16 cellular contexts compared by ENCODE assay signal in the genomic region with DNA sequence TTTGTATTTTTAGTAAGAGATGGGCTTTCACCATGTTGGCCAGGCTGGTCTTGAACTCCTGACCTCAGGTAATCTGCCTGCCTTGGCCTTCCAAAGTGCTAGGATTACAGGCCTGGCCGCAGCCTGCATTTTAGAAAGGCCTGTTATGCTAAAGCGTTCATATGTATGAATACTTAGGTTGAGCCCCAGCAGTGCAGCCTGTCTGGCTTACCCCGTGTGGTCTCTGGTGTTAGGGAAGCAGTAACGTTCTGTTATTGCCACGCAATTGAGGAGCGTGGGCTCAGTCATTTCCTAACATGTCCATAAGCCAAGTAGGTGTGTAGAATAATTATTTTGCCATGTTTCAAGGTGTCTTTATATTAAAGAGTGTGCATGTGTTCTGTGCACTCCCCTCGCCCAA. TPM values are rescaled to one million over a fixed set of nuclear protein-coding genes. Genes with fewer than 3 reads are reported as not detected.
DNase-seq lines count a peak whose midpoint lies in the region; ATAC-seq, FAIRE-seq and TF ChIP-seq lines count a peak whose summit lies in the region.
"Had no signal": no experiment of that assay in that cellular context is flagged by ENCODE, and none has a peak within 500 bp of the region (broad histone marks: within the 10 kb centered on the region; RNA-seq: fewer than 3 reads in every experiment).

No MANE protein-coding gene starts in this region.

- TF ChIP-seq RAD21 in IMR-90 (IDR thresholded peaks at IDR 0.05; ENCODE audit: low read length) (no peak), GM12878 (IDR thresholded peaks at IDR 0.05; ENCODE audit: insufficient read depth, low read depth, low read length) (no peak)

- SMC1A ChIA-PET in GM12878 (lab: Charles Lee; ENCODE audit: uncharacterized antibody, unreplicated experiment): interaction anchor here (1.1 to 1.5 kb wide), 2 partner anchors 12 to 26 kb away, joined by 3 read pairs; no protein-coding TSS in a partner anchor

- peak overlapping the region; percentile 53 for H2BK120ac ChIP-seq in IMR-90 (ENCODE audit: low read depth, low read length)

- H2AK5ac ChIP-seq in IMR-90 (ENCODE audit: low read depth, low read length): peak overlapping the region; percentile 51

- CTCF ChIA-PET in IMR-90 (lab: Yijun Ruan, JAX) (interaction anchor here (1.0 kb wide), 1 partner anchor 105 kb away, joined by 3 read pairs; no protein-coding TSS in a partner anchor), GM12878 (lab: Yijun Ruan, JAX) (interaction anchor here (0.6 to 1.0 kb wide), 2 partner anchors 10 to 200 kb away, joined by 4 read pairs; no protein-coding TSS in a partner anchor)

- no peaks in the 10 kb centered on the region for H3K9me3 ChIP-seq in IMR-90 (ENCODE audit: control insufficient read depth, insufficient read depth, low read length)
- H3K9me3 ChIP-seq in GM12878 (replicated peaks; ENCODE audit: control insufficient read depth, insufficient read depth, low read length): no peaks in the 10 kb centered on the region

- TF ChIP-seq EP300 in GM12878 (IDR thresholded peaks at IDR 0.05; ENCODE audit: borderline replicate concordance in 1 of 2, control insufficient read depth in 1 of 2, low read depth in 2 of 2, low read length in 2 of 2): no peak

- H3K9me3 Mint-ChIP-seq in stimulated activated memory B cell treated with anti-CD40 and anti-IgM and Interleukin-4, amounts not matched to agents 10 μg/mL and 1 μg/mL and 100 μg/mL, for 72 hours: no peaks in the 10 kb centered on the region
- no peaks in the 10 kb centered on the region for H3K9me3 Mint-ChIP-seq in glutamatergic neuron (ENCODE audit: unreplicated experiment)
- H3K9me3 Mint-ChIP-seq: activated B cell treated with CpG ODN at 0.5 μM for 24 hours; CD8-positive, alpha-beta memory T cell had no signal

- TF ChIP-seq POLR2A in IMR-90 (IDR thresholded peaks at IDR 0.05; ENCODE audit: low read depth, low read length): no peak
- no peak for TF ChIP-seq POLR2A in GM12878 (IDR thresholded peaks at IDR 0.05; ENCODE audit: low read depth, low read length)
- TF ChIP-seq POLR2A in GM12891 (IDR thresholded peaks at IDR 0.05; ENCODE audit: low read depth, low read length): no peak

- POLR2A ChIA-PET in IMR-90 (lab: Charles Lee; ENCODE audit: unreplicated experiment): no interaction called here
- POLR2A ChIA-PET in GM12878 (lab: Charles Lee): no interaction called here

- H4K91ac ChIP-seq in IMR-90 (ENCODE audit: insufficient read depth, low read depth, low read length): peak overlapping the region; percentile 53

- peaks cover 37% of the 10 kb centered on the region for H3K9me1 ChIP-seq in IMR-90 (ENCODE audit: insufficient read depth, low read length)

- H3K79me1 ChIP-seq in IMR-90 (ENCODE audit: low read depth in 1 of 2, low read length in 2 of 2): peaks cover 16 to 92% of the 10 kb centered on the region in 2 experiments

- H3K23ac ChIP-seq in IMR-90 (ENCODE audit: low read depth, low read length): peak overlapping the region; percentile 84; the same call in 1 of the 2 replicates

- TF ChIP-seq CTCF in IMR-90 (conservative IDR thresholded peaks at IDR 0.05; ENCODE audit: low read depth, low read length) (no peak), GM12878 (IDR thresholded peaks at IDR 0.05 in 2 of 3, conservative IDR thresholded peaks at IDR 0.05 in 1 of 3; ENCODE audit: control insufficient read depth in 2 of 3, extremely low read depth in 1 of 3, insufficient read depth in 1 of 3, low read depth in 3 of 3, low read length in 3 of 3) (no peak), glutamatergic neuron (IDR thresholded peaks at IDR 0.05; ENCODE audit: partially characterized antibody, unreplicated experiment) (no peak)

- ATAC-seq in IMR-90 (ENCODE audit: low read depth) (no peak; the same call in 1 of the 2 replicates), GM12878 (no peak), HG03354 (IDR thresholded peaks at IDR 0.05; ENCODE audit: poor library complexity, severe bottlenecking, unreplicated experiment) (no peak), HG03439 (IDR thresholded peaks at IDR 0.05; ENCODE audit: unreplicated experiment) (no peak)
- ATAC-seq in stimulated activated memory B cell treated with anti-CD40 and anti-IgM and Interleukin-4, amounts not matched to agents 10 μg/mL and 1 μg/mL and 100 μg/mL, for 72 hours: no peak

- H3K4me3 Mint-ChIP-seq in stimulated activated memory B cell treated with anti-CD40 and anti-IgM and Interleukin-4, amounts not matched to agents 10 μg/mL and 1 μg/mL and 100 μg/mL, for 72 hours: no peak overlapping the region
- no peak overlapping the region for H3K4me3 Mint-ChIP-seq in glutamatergic neuron (ENCODE audit: unreplicated experiment)
- H3K4me3 Mint-ChIP-seq: activated B cell treated with CpG ODN at 0.5 μM for 24 hours had no signal

- H3K14ac ChIP-seq in IMR-90 (replicated peaks; ENCODE audit: low read depth, low read length): peak overlapping the region; percentile 82

- H3K4me1 Mint-ChIP-seq in stimulated activated memory B cell treated with anti-CD40 and anti-IgM and Interleukin-4, amounts not matched to agents 10 μg/mL and 1 μg/mL and 100 μg/mL, for 72 hours: peaks cover 92% of the 10 kb centered on the region
- H3K4me1 Mint-ChIP-seq in glutamatergic neuron (ENCODE audit: low read depth, unreplicated experiment): peaks cover 46% of the 10 kb centered on the region

- dilution Hi-C loops in IMR-90 (cut with HindIII; ENCODE audit: low sequenced_read_pairs, unreplicated experiment): no loop called here

- H2AK9ac ChIP-seq in IMR-90 (replicated peaks; ENCODE audit: low read depth, low read length, poor library complexity): no peak overlapping the region

- H3K4me3 ChIP-seq in IMR-90 (ENCODE audit: insufficient read depth, low read depth, low read length): no peak overlapping the region
- H3K4me3 ChIP-seq in GM12878: no peak overlapping the region

- H3K4ac ChIP-seq in IMR-90 (ENCODE audit: low read depth, low read length): peak overlapping the region; percentile 82

- H3K4me2 ChIP-seq in IMR-90 (ENCODE audit: low read depth, low read length) (peak overlapping the region; percentile 56), GM12878 (ENCODE audit: control insufficient read depth, insufficient read depth) (no peak overlapping the region)

- RAD21 ChIA-PET in GM12878 (lab: Charles Lee; ENCODE audit: unreplicated experiment): no interaction called here

- 0 out of 4 replicates have a peak overlapping the region, but pooled peaks of 1 of the 2 experiments have one; percentile 27 for H4K8ac ChIP-seq in IMR-90 (ENCODE audit: low read depth in 2 of 2, low read length in 2 of 2)

- H3K27me3 ChIP-seq in IMR-90 (ENCODE audit: control insufficient read depth, insufficient read depth, low read length): no peaks in the 10 kb centered on the region
- H3K27me3 ChIP-seq in GM12878 (replicated peaks in 1 of 2; ENCODE audit: control insufficient read depth in 2 of 2, insufficient read depth in 2 of 2, low read length in 1 of 2): no peaks in the 10 kb centered on the region
- H3K27me3 ChIP-seq in layer of hippocampus (ENCODE audit: control insufficient read depth, insufficient read depth, low read length): no peaks in the 10 kb centered on the region

- H4K20me1 ChIP-seq in IMR-90 (ENCODE audit: insufficient read depth, low read length) (peaks cover 100% of the 10 kb centered on the region), GM12878 (ENCODE audit: control insufficient read depth, insufficient read depth) (peaks cover 32% of the 10 kb centered on the region)

- H3K27ac ChIP-seq in IMR-90 (ENCODE audit: insufficient read depth, low read length): peak overlapping the region; percentile 50; the same call in 1 of the 2 replicates
- no peak overlapping the region for H3K27ac ChIP-seq in GM12878 (ENCODE audit: control insufficient read depth, insufficient read depth)
- peak overlapping the region; percentile 3 for H3K27ac ChIP-seq in layer of hippocampus (ENCODE audit: low read depth, low read length)
- H3K27ac ChIP-seq: HL-60 had no signal

- FAIRE-seq in GM12878 (lab: Jason Lieb, UNC): no peak
- no peak for FAIRE-seq in GM12891 (lab: Jason Lieb, UNC)
- FAIRE-seq: bronchial epithelial cell, islet of Langerhans had no signal

- H3K36me3 ChIP-seq in IMR-90 (ENCODE audit: control insufficient read depth, insufficient read depth, low read length): peaks cover 22% of the 10 kb centered on the region
- peaks cover 17 to 59% of the 10 kb centered on the region in 2 experiments for H3K36me3 ChIP-seq in GM12878 (ENCODE audit: control insufficient read depth in 2 of 2, insufficient read depth in 2 of 2, low read length in 1 of 2)

- H2BK5ac ChIP-seq in IMR-90 (ENCODE audit: low read depth, low read length, poor library complexity, severe bottlenecking): peak overlapping the region; percentile 86

- H3K79me2 ChIP-seq in GM12878 (ENCODE audit: control insufficient read depth, insufficient read depth, low read length): peaks cover 92% of the 10 kb centered on the region

- H2AFZ ChIP-seq in IMR-90 (replicated peaks; ENCODE audit: low read length, poor library complexity): no peak overlapping the region
- no peak overlapping the region for H2AFZ ChIP-seq in GM12878 (ENCODE audit: control insufficient read depth, low read depth, low read length)

- DNase-seq in IMR-90 (no peak), GM12878 (ENCODE audit: low read depth, low spot score) (no peak), glutamatergic neuron (no peak), GM12891 (ENCODE audit: insufficient read length, low spot score) (no peak)
- DNase-seq: activated B cell treated with CpG ODN at 0.5 μM for 24 hours; CD8-positive, alpha-beta memory T cell; MV-4-11; NCI-H510A; SHP77 treated with DMSO at 0.1 percent for 48 hours had no signal

- no peak overlapping the region for H3K56ac ChIP-seq in IMR-90 (ENCODE audit: extremely low read depth, insufficient read depth, low read length)

- 0 out of 2 replicates have a peak overlapping the region, but pooled peaks have one; percentile 22 for H2BK20ac ChIP-seq in IMR-90 (ENCODE audit: low read depth, low read length)

- no TSS peak for BruUV-seq in IMR-90 (replicated peaks; lab: Mats Ljungman, UMichigan)
- BruUV-seq in GM12878 (replicated peaks; lab: Mats Ljungman, UMichigan): no TSS peak

- H3K4me1 ChIP-seq in IMR-90 (ENCODE audit: control insufficient read depth, insufficient read depth, low read length) (peaks cover 31% of the 10 kb centered on the region), GM12878 (ENCODE audit: control insufficient read depth, insufficient read depth, low read length) (peaks cover 9% of the 10 kb centered on the region)

- H3K36me3 Mint-ChIP-seq in stimulated activated memory B cell treated with anti-CD40 and anti-IgM and Interleukin-4, amounts not matched to agents 10 μg/mL and 1 μg/mL and 100 μg/mL, for 72 hours: peaks cover 56% of the 10 kb centered on the region
- H3K36me3 Mint-ChIP-seq in glutamatergic neuron (ENCODE audit: unreplicated experiment): no peaks in the 10 kb centered on the region

- 58% methylated on average over 2 of the region's 7 CpGs; no CpG with 5 or more reads in 1 of the 2 experiments for WGBS in IMR-90 (ENCODE audit: extremely low coverage in 2 of 2, insufficient read length in 1 of 2), 2 experiments
- WGBS in GM12878 (ENCODE audit: insufficient coverage, insufficient replicate concordance, low lambda C conversion rate, missing lambda C conversion rate): 85% methylated on average over 7 of the region's 7 CpGs

- H3K9ac ChIP-seq in IMR-90 (ENCODE audit: low read depth, low read length) (peak overlapping the region; percentile 36), GM12878 (ENCODE audit: control insufficient read depth, insufficient read depth, low read length) (no peak overlapping the region)

- in situ Hi-C loops in IMR-90 (cut with MboI; ENCODE audit: low sequenced_read_pairs) (no loop called here), GM12878 (cut with MboI) (no loop called here)

- H4K5ac ChIP-seq in IMR-90 (ENCODE audit: low read depth, low read length): peak overlapping the region; percentile 3; the same call in 1 of the 2 replicates

- H2BK15ac ChIP-seq in IMR-90 (ENCODE audit: low read depth, low read length): peak overlapping the region; percentile 35; the same call in 1 of the 3 replicates

- H3K27me3 Mint-ChIP-seq in stimulated activated memory B cell treated with anti-CD40 and anti-IgM and Interleukin-4, amounts not matched to agents 10 μg/mL and 1 μg/mL and 100 μg/mL, for 72 hours: no peaks in the 10 kb centered on the region
- H3K27me3 Mint-ChIP-seq in glutamatergic neuron (ENCODE audit: unreplicated experiment): peaks cover 2% of the 10 kb centered on the region
- H3K27me3 Mint-ChIP-seq: activated B cell treated with CpG ODN at 0.5 μM for 24 hours; CD8-positive, alpha-beta memory T cell had no signal

- H3K27ac Mint-ChIP-seq in stimulated activated memory B cell treated with anti-CD40 and anti-IgM and Interleukin-4, amounts not matched to agents 10 μg/mL and 1 μg/mL and 100 μg/mL, for 72 hours: peak overlapping the region; percentile 72
- H3K27ac Mint-ChIP-seq in glutamatergic neuron (ENCODE audit: unreplicated experiment): no peak overlapping the region
- H3K27ac Mint-ChIP-seq: activated B cell treated with CpG ODN at 0.5 μM for 24 hours had no signal

- peak overlapping the region; percentile 42; the same call in 1 of the 2 replicates for H3K18ac ChIP-seq in IMR-90 (ENCODE audit: low read depth, low read length)

- intact Hi-C loops in IMR-90 (cut with micrococcal nuclease): loop anchor here (5.0 kb wide), 1 partner anchor 48 kb away; no protein-coding TSS in a partner anchor
- intact Hi-C loops in GM12878 (cut with micrococcal nuclease; ENCODE audit: unreplicated experiment): no loop called here

RNA-seq across cellular contexts. Expression of gene HNRNPM, which starts 14.3 kb away (rescaled TPM):
- total RNA-seq in IMR-90 (2012; rRNA removed): 75.6 and 90.5 TPM in 2 replicates
- 197 and 249 TPM in 2 replicates for polyA plus RNA-seq in IMR-90 (2012; rRNA removed)
- 223 and 344 TPM in 2 replicates for polyA plus RNA-seq in IMR-90 (2012; cell fraction: cytosol; rRNA removed)
- 124 and 380 TPM in 2 replicates for polyA plus RNA-seq in IMR-90 (2012; cell fraction: nucleus; rRNA removed; ENCODE audit: low replicate concordance)
- total RNA-seq in GM12878 (2013; cell fraction: nucleolus; rRNA removed): 182 and 185 TPM in 2 replicates
- total RNA-seq in GM12878 (2014; rRNA removed): 127 and 175 TPM in 2 replicates
- total RNA-seq in GM12878 (2014; rRNA removed; fragmentation: Illumina TruSeq; extraction: Trizol): 146 and 155 TPM in 2 replicates
- total RNA-seq in GM12878 (2021): 314 and 339 TPM in 2 replicates
- polyA plus RNA-seq in GM12878 (2011; ENCODE audit: low read depth): 138 TPM
- polyA plus RNA-seq in GM12878 (2011; rRNA removed): 131 and 134 TPM in 2 replicates
- polyA plus RNA-seq in GM12878 (2011; cell fraction: cytosol; rRNA removed): 149 and 253 TPM in 2 replicates
- 161 and 230 TPM in 2 replicates for polyA plus RNA-seq in GM12878 (2011; cell fraction: nucleus; rRNA removed)
- polyA plus RNA-seq in GM12878 (2012): 155 and 193 TPM in 2 replicates
- 233 and 245 TPM in 2 replicates for polyA plus RNA-seq in GM12878 (2014; fragmentation: Illumina TruSeq; extraction: Trizol)
- 10 to 100 TPM; 14.3 to 35.9 TPM for polyA plus RNA-seq in GM12878 (2014; fragmentation: Nextera tagmentation; extraction: Ambion mirVana)
- polyA plus RNA-seq in GM12878 (2014; rRNA removed): 220 and 260 TPM in 2 replicates
- polyA plus RNA-seq in GM12878 (2016; fragmentation: Nextera tagmentation; extraction: Ambion mirVana): 100 to 1,000 TPM; 374 to 415 TPM
- polyA minus RNA-seq in GM12878 (2011; rRNA and poly(A)+ RNA removed): 98.7 and 117 TPM in 2 replicates
- polyA minus RNA-seq in GM12878 (2011; cell fraction: cytosol; rRNA and poly(A)+ RNA removed): 77.2 and 93.8 TPM in 2 replicates
- polyA minus RNA-seq in GM12878 (2011; cell fraction: nucleus; rRNA and poly(A)+ RNA removed): 66.1 and 115 TPM in 2 replicates
- total RNA-seq in glutamatergic neuron (ENCODE audit: unreplicated experiment): 184 TPM
- polyA plus RNA-seq in GM12891 (2012; ENCODE audit: low read depth, missing spikeins): 210 TPM

RNA-seq across cellular contexts. Expression of gene PRAM1, which starts 43.3 kb away (rescaled TPM):
- total RNA-seq in IMR-90 (2012; rRNA removed): not detected in 2 replicates
- 0.09 TPM in 2 replicates for polyA plus RNA-seq in IMR-90 (2012; rRNA removed)
- polyA plus RNA-seq in IMR-90 (2012; cell fraction: cytosol; rRNA removed): 0.02 TPM in 1 of 2 replicates, not detected in the other
- 0.66 and 0.70 TPM in 2 replicates for polyA plus RNA-seq in IMR-90 (2012; cell fraction: nucleus; rRNA removed; ENCODE audit: low replicate concordance)
- 1.1 and 1.6 TPM in 2 replicates for total RNA-seq in GM12878 (2013; cell fraction: nucleolus; rRNA removed)
- total RNA-seq in GM12878 (2014; rRNA removed): not detected in 2 replicates
- total RNA-seq in GM12878 (2014; rRNA removed; fragmentation: Illumina TruSeq; extraction: Trizol): not detected in 2 replicates
- total RNA-seq in GM12878 (2021): 0.08 TPM in 1 of 2 replicates, not detected in the other
- polyA plus RNA-seq in GM12878 (2011; ENCODE audit: low read depth): not detected
- polyA plus RNA-seq in GM12878 (2011; rRNA removed): not detected in 2 replicates
- polyA plus RNA-seq in GM12878 (2011; cell fraction: cytosol; rRNA removed): not detected in 2 replicates
- polyA plus RNA-seq in GM12878 (2011; cell fraction: nucleus; rRNA removed): 0.18 and 0.30 TPM in 2 replicates
- polyA plus RNA-seq in GM12878 (2012): 0.10 and 0.24 TPM in 2 replicates
- 0.03 TPM in 1 of 2 replicates, not detected in the other for polyA plus RNA-seq in GM12878 (2014; fragmentation: Illumina TruSeq; extraction: Trizol)
- polyA plus RNA-seq in GM12878 (2014; fragmentation: Nextera tagmentation; extraction: Ambion mirVana): not detected
- polyA plus RNA-seq in GM12878 (2014; rRNA removed): 0.08 and 0.49 TPM in 2 replicates
- not detected for polyA plus RNA-seq in GM12878 (2016; fragmentation: Nextera tagmentation; extraction: Ambion mirVana)
- not detected in 2 replicates for polyA minus RNA-seq in GM12878 (2011; rRNA and poly(A)+ RNA removed)
- polyA minus RNA-seq in GM12878 (2011; cell fraction: cytosol; rRNA and poly(A)+ RNA removed): not detected in 2 replicates
- polyA minus RNA-seq in GM12878 (2011; cell fraction: nucleus; rRNA and poly(A)+ RNA removed): not detected in 2 replicates
- 0.49 TPM for total RNA-seq in glutamatergic neuron (ENCODE audit: unreplicated experiment)
- polyA plus RNA-seq in GM12891 (2012; ENCODE audit: low read depth, missing spikeins): 0.36 TPM
- total RNA-seq: bronchial epithelial cell had no signal

RNA-seq across cellular contexts. Expression of gene MARCHF2, which starts 46.0 kb away (rescaled TPM):
- total RNA-seq in IMR-90 (2012; rRNA removed): 48.6 and 58.8 TPM in 2 replicates
- 33.8 and 39.1 TPM in 2 replicates for polyA plus RNA-seq in IMR-90 (2012; rRNA removed)
- 13.0 and 59.2 TPM in 2 replicates for polyA plus RNA-seq in IMR-90 (2012; cell fraction: cytosol; rRNA removed)
- polyA plus RNA-seq in IMR-90 (2012; cell fraction: nucleus; rRNA removed; ENCODE audit: low replicate concordance): 29.7 and 55.1 TPM in 2 replicates
- total RNA-seq in GM12878 (2013; cell fraction: nucleolus; rRNA removed): 3.2 TPM in 2 replicates
- total RNA-seq in GM12878 (2014; rRNA removed): 29.2 and 30.3 TPM in 2 replicates
- total RNA-seq in GM12878 (2014; rRNA removed; fragmentation: Illumina TruSeq; extraction: Trizol): 7.4 TPM in 2 replicates
- total RNA-seq in GM12878 (2021): 12.3 and 14.3 TPM in 2 replicates
- polyA plus RNA-seq in GM12878 (2011; ENCODE audit: low read depth): 4.3 TPM
- 1.8 and 4.7 TPM in 2 replicates for polyA plus RNA-seq in GM12878 (2011; rRNA removed)
- 11.0 and 18.5 TPM in 2 replicates for polyA plus RNA-seq in GM12878 (2011; cell fraction: cytosol; rRNA removed)
- polyA plus RNA-seq in GM12878 (2011; cell fraction: nucleus; rRNA removed): 7.0 and 10.3 TPM in 2 replicates
- 9.5 and 13.0 TPM in 2 replicates for polyA plus RNA-seq in GM12878 (2012)
- 3.3 and 5.9 TPM in 2 replicates for polyA plus RNA-seq in GM12878 (2014; fragmentation: Illumina TruSeq; extraction: Trizol)
- 1 to 10 TPM; 1.6 to 2.8 TPM for polyA plus RNA-seq in GM12878 (2014; fragmentation: Nextera tagmentation; extraction: Ambion mirVana)
- 14.9 and 23.3 TPM in 2 replicates for polyA plus RNA-seq in GM12878 (2014; rRNA removed)
- 10 to 100 TPM; 15.5 to 16.4 TPM for polyA plus RNA-seq in GM12878 (2016; fragmentation: Nextera tagmentation; extraction: Ambion mirVana)
- 2.3 and 8.2 TPM in 2 replicates for polyA minus RNA-seq in GM12878 (2011; rRNA and poly(A)+ RNA removed)
- 3.5 and 4.8 TPM in 2 replicates for polyA minus RNA-seq in GM12878 (2011; cell fraction: cytosol; rRNA and poly(A)+ RNA removed)
- polyA minus RNA-seq in GM12878 (2011; cell fraction: nucleus; rRNA and poly(A)+ RNA removed): 1.3 and 2.4 TPM in 2 replicates
- 47.7 TPM for total RNA-seq in glutamatergic neuron (ENCODE audit: unreplicated experiment)
- polyA plus RNA-seq in GM12891 (2012; ENCODE audit: low read depth, missing spikeins): 10.9 TPM

RNA-seq across cellular contexts. Expression of gene ZNF414, which starts 54.9 kb away (rescaled TPM):
- total RNA-seq in IMR-90 (2012; rRNA removed) (1.1 and 3.2 TPM in 2 replicates), GM12878 (2014; rRNA removed) (4.4 and 5.3 TPM in 2 replicates), GM12878 (2014; rRNA removed; fragmentation: Illumina TruSeq; extraction: Trizol) (0.45 and 0.92 TPM in 2 replicates), GM12878 (2021) (23.7 and 26.4 TPM in 2 replicates), glutamatergic neuron (ENCODE audit: unreplicated experiment) (27.2 TPM)
- polyA plus RNA-seq in IMR-90 (2012; rRNA removed) (14.2 and 20.8 TPM in 2 replicates), GM12878 (2011; rRNA removed) (0.26 and 1.9 TPM in 2 replicates), GM12878 (2014; fragmentation: Illumina TruSeq; extraction: Trizol) (0.94 TPM in 1 of 2 replicates, not detected in the other), GM12878 (2014; fragmentation: Nextera tagmentation; extraction: Ambion mirVana) (under 1 TPM in 1 of 2 experiments, not detected in 1; 0.16 TPM), GM12878 (2014; rRNA removed) (12.5 and 24.5 TPM in 2 replicates), GM12878 (2016; fragmentation: Nextera tagmentation; extraction: Ambion mirVana) (10 to 100 TPM in 1 of 2 experiments, 1 to 10 TPM in 1; 5.7 to 12.1 TPM)
- 28.7 and 38.5 TPM in 2 replicates for polyA plus RNA-seq in IMR-90 (2012; cell fraction: cytosol; rRNA removed)
- 35.8 and 108 TPM in 2 replicates for polyA plus RNA-seq in IMR-90 (2012; cell fraction: nucleus; rRNA removed; ENCODE audit: low replicate concordance)
- 8.0 and 13.6 TPM in 2 replicates for total RNA-seq in GM12878 (2013; cell fraction: nucleolus; rRNA removed)
- 5.8 TPM for polyA plus RNA-seq in GM12878 (2011; ENCODE audit: low read depth)
- polyA plus RNA-seq in GM12878 (2011; cell fraction: cytosol; rRNA removed): 3.2 and 3.9 TPM in 2 replicates
- polyA plus RNA-seq in GM12878 (2011; cell fraction: nucleus; rRNA removed): 17.8 and 22.8 TPM in 2 replicates
- polyA plus RNA-seq in GM12878 (2012): 15.5 and 15.9 TPM in 2 replicates
- polyA minus RNA-seq in GM12878 (2011; rRNA and poly(A)+ RNA removed): 0.80 and 3.5 TPM in 2 replicates
- 5.8 and 9.2 TPM in 2 replicates for polyA minus RNA-seq in GM12878 (2011; cell fraction: cytosol; rRNA and poly(A)+ RNA removed)
- polyA minus RNA-seq in GM12878 (2011; cell fraction: nucleus; rRNA and poly(A)+ RNA removed): 3.1 and 6.0 TPM in 2 replicates
- 15.6 TPM for polyA plus RNA-seq in GM12891 (2012; ENCODE audit: low read depth, missing spikeins)
